In genomic region chr10:21352886-21353285, GRCh38 we compare ENCODE assay signal across 28 cellular contexts.
DNase-seq lines count a peak whose midpoint lies in the region; ATAC-seq and TF ChIP-seq lines count a peak whose summit lies in the region.
"Had no signal": no experiment of that assay in that cellular context is flagged by ENCODE, and none has a peak within 500 bp of the region (broad histone marks: within the 10 kb centered on the region; RNA-seq: fewer than 3 reads in every experiment).

No MANE protein-coding gene starts in this region.

- no peaks in the 10 kb centered on the region for H4K20me1 ChIP-seq in OCI-LY3 (ENCODE audit: insufficient read depth, low read length)

- no peaks in the 10 kb centered on the region for H3K9me3 ChIP-seq in OCI-LY3 (ENCODE audit: insufficient read depth, low read length)
- H3K9me3 ChIP-seq: esophagus squamous epithelium, HAP-1, MG63, ovary, stomach, thyroid gland had no signal

- no peak overlapping the region for H2AFZ ChIP-seq in OCI-LY3 (ENCODE audit: low read depth, low read length)

- H3K36me3 ChIP-seq in OCI-LY3 (replicated peaks; ENCODE audit: low read depth, low read length) = no peaks in the 10 kb centered on the region
- H3K36me3 ChIP-seq: esophagus squamous epithelium, HAP-1, MG63, ovary, stomach, thyroid gland had no signal

- DNase-seq in RPMI8226 (no peak), NCI-H1105 (lab: John Stamatoyannopoulos, UW) (no peak), GM20000 (ENCODE audit: low spot score) (no peak)
- DNase-seq: activated CD4-positive, alpha-beta T cell treated with anti-CD3 and anti-CD28 coated beads, Interleukin-2, amount 10 ng/mL, durations not matched to agents 7 days and 5 days; activated gamma-delta T cell treated with Interleukin-2 at 50 U/mL for 16 hours; activated naive CD8-positive, alpha-beta T cell treated with anti-CD3 and anti-CD28 coated beads, Interleukin-2, amount 50 U/mL, for 24 hours; activated T-cell treated with anti-CD3 and anti-CD28 coated beads, Interleukin-2, amount 50 U/mL, for 4 hours; CD4-positive, CD25-positive, alpha-beta regulatory T cell; dermis blood vessel endothelial cell; esophagus squamous epithelium; foreskin melanocyte; KG1; MG63; NCI-H1417; NCI-H2081 treated with DMSO at 0.1 percent for 48 hours; NCI-H446; ovary; small intestine; stimulated activated CD4-positive, alpha-beta T cell treated with anti-CD3 and anti-CD28 coated beads, Interleukin-2, amount 100 ng/mL, for 24 hours; stomach; thyroid gland had no signal

- ATAC-seq in GM18517 (IDR thresholded peaks at IDR 0.05; ENCODE audit: unreplicated experiment) = peak; percentile 72
- peak; percentile 67 for ATAC-seq in GM19467 (IDR thresholded peaks at IDR 0.05; ENCODE audit: unreplicated experiment)
- peak; percentile 81 for ATAC-seq in HG02981 (IDR thresholded peaks at IDR 0.05; ENCODE audit: unreplicated experiment)
- no peak for ATAC-seq in HG02623 (IDR thresholded peaks at IDR 0.05; ENCODE audit: unreplicated experiment)
- ATAC-seq: activated naive CD8-positive, alpha-beta T cell treated with anti-CD3 and anti-CD28 coated beads, Interleukin-2, amount 50 U/mL, for 24 hours; activated T-cell treated with anti-CD3 and anti-CD28 coated beads, Interleukin-2, amount 50 U/mL, for 4 hours; Right ventricle myocardium inferior had no signal

- peak overlapping the region; percentile 4; the same call in 1 of the 2 replicates for H3K4me2 ChIP-seq in OCI-LY3 (ENCODE audit: low read length)

- H3K27me3 ChIP-seq in OCI-LY3 (ENCODE audit: low read depth, low read length) = no peaks in the 10 kb centered on the region
- H3K27me3 ChIP-seq: esophagus squamous epithelium, MG63, ovary, thyroid gland had no signal

- TF ChIP-seq CTCF in OCI-LY3 (IDR thresholded peaks at IDR 0.05; ENCODE audit: low read depth, low read length) = no peak
- no peak for TF ChIP-seq CTCF in GM20000 (IDR thresholded peaks at IDR 0.05; ENCODE audit: extremely low read depth, missing control alignments)

- H3K27ac ChIP-seq in OCI-LY3 (ENCODE audit: low read length) = no peak overlapping the region
- H3K27ac ChIP-seq: esophagus squamous epithelium, ovary, stomach, thyroid gland had no signal

- no peaks in the 10 kb centered on the region for H3K79me2 ChIP-seq in OCI-LY3 (ENCODE audit: low read length)

- no peak overlapping the region for H3K9ac ChIP-seq in OCI-LY3 (ENCODE audit: low read length)

- H3K4me3 ChIP-seq in OCI-LY3 (ENCODE audit: low read length) = no peak overlapping the region
- H3K4me3 ChIP-seq: esophagus squamous epithelium, HAP-1, MG63, ovary, stomach, thyroid gland had no signal

- H3K4me1 ChIP-seq in OCI-LY3 (ENCODE audit: low read length) = peaks cover 17% of the 10 kb centered on the region
- H3K4me1 ChIP-seq: HAP-1 had no signal
